Comparison of ENCODE assay signal across 13 cellular contexts in the genomic region with DNA sequence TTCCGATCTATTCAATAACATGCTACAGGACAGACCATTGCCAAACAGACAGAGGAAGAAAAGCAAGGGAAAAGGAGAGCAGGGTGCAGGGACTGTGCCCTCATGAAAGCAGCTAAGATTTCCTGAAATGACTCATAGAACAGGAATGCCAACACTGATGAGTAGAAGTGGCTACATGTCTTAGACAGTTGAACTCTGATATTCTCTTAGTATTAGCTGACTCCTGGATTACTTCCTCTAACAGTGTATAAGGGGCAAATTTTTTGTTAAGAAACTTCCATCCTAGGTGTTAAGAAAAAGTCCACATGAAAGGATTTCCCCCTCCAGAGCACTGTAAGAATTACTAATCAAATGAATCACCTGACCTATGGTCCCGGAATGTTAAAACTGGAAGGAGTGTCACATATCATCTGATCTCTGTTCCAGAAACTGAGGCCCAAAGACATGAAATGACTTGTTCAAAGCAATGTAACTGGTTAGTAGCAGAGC.
DNase-seq lines count a peak whose midpoint lies in the region; ATAC-seq and TF ChIP-seq lines count a peak whose summit lies in the region.
"Had no signal": no experiment of that assay in that cellular context is flagged by ENCODE, and none has a peak within 500 bp of the region (broad histone marks: within the 10 kb centered on the region; RNA-seq: fewer than 3 reads in every experiment).

No MANE protein-coding gene starts in this region.

- no peak for ATAC-seq in HG03439 (IDR thresholded peaks at IDR 0.05; ENCODE audit: unreplicated experiment)
- ATAC-seq: natural killer cell treated with Interleukin-12 subunit alpha and Interleukin-12 subunit beta and Interleukin-15 and Interleukin-18, amount 100 ng/mL, for 72 hours had no signal

- CTCF ChIA-PET in RWPE1 (lab: Yijun Ruan, JAX): interaction anchor here (1.3 kb wide), 1 partner anchor 17 kb away, joined by 3 read pairs; no protein-coding TSS in a partner anchor

- TF ChIP-seq POLR2A in esophagus squamous epithelium (IDR thresholded peaks at IDR 0.05): no peak

- no peak overlapping the region for H3K4me3 ChIP-seq in esophagus squamous epithelium

- intact Hi-C loops in esophagus squamous epithelium (cut with DNase I): no loop called here

- H3K27ac ChIP-seq in RWPE1 (no peak overlapping the region), esophagus squamous epithelium (peak overlapping the region; percentile 66 to 73 (median 68))

- no peaks in the 10 kb centered on the region for H3K36me3 ChIP-seq in esophagus squamous epithelium

- in situ Hi-C loops in GM13977 (cut with MboI; ENCODE audit: low pct_unique_long_range_greater_than_20kb, low sequenced_read_pairs, unreplicated experiment): no loop called here

- DNase-seq in Daoy (ENCODE audit: low read depth) (peak; percentile 81), RWPE1 (ENCODE audit: low spot score) (peak; percentile 53), esophagus squamous epithelium (lab: John Stamatoyannopoulos, UW) (no peak), mucosa of gallbladder (ENCODE audit: low spot score) (peak; percentile 36), GM13977 (ENCODE audit: low spot score) (no peak), NOMO-1 (lab: John Stamatoyannopoulos, UW; ENCODE audit: unreplicated experiment in 2 of 2) (no peak), SKM-1 (lab: John Stamatoyannopoulos, UW; ENCODE audit: unreplicated experiment) (no peak)
- DNase-seq: activated B cell treated with CpG ODN at 0.5 μM for 24 hours, activated gamma-delta T cell treated with Interleukin-2 at 50 U/mL for 16 hours, erythroblast, NCI-H69 had no signal

- 41 to 56% methylated on average over 1 to 2 of the region's 2 CpGs for WGBS in esophagus squamous epithelium, 2 donors

- peaks cover 7 to 26% (median 14%) of the 10 kb centered on the region in 3 donors for H3K4me1 ChIP-seq in esophagus squamous epithelium

- TF ChIP-seq CTCF in RWPE1 (conservative IDR thresholded peaks at IDR 0.05; ENCODE audit: low read depth) (no peak), esophagus squamous epithelium (IDR thresholded peaks at IDR 0.05) (no peak), GM13977 (IDR thresholded peaks at IDR 0.05; ENCODE audit: extremely low read depth, insufficient read depth, missing control alignments) (no peak)

- no peaks in the 10 kb centered on the region for H3K9me3 ChIP-seq in esophagus squamous epithelium

- H3K27me3 ChIP-seq in esophagus squamous epithelium: no peaks in the 10 kb centered on the region

- POLR2A ChIA-PET in RWPE1 (lab: Yijun Ruan, JAX; ENCODE audit: low non-redundant PET): no interaction called here

Comparison
In these comparisons a context has a peak if more than half of its experiments do, and no peak if none do; other contexts are left out.
1. DNase-seq: peak in Daoy (single experiment), RWPE1 (single experiment) and mucosa of gallbladder (single experiment); none in esophagus squamous epithelium (single experiment), GM13977 (single experiment), NOMO-1 (0 of 2) and SKM-1 (single experiment).